ENCODE assay signal across 9 cellular contexts in genomic region chr20:4091332-4092135, GRCh38. TPM values are rescaled to one million over a fixed set of nuclear protein-coding genes. Genes with fewer than 3 reads are reported as not detected.
A peak's percentile ranks its signal among the peaks of the same experiment; 100 is the strongest.
DNase-seq lines count a peak whose midpoint lies in the region; ATAC-seq and TF ChIP-seq lines count a peak whose summit lies in the region.
"Had no signal": no experiment of that assay in that cellular context is flagged by ENCODE, and none has a peak within 500 bp of the region (broad histone marks: within the 10 kb centered on the region; RNA-seq: fewer than 3 reads in every experiment).

No MANE protein-coding gene starts in this region.

- no peaks in the 10 kb centered on the region for H3K9me2 ChIP-seq in hepatocyte (replicated peaks; ENCODE audit: insufficient read depth)

- H3K4me1 ChIP-seq in BE2C (no peaks in the 10 kb centered on the region), RWPE2 (ENCODE audit: insufficient read depth, poor library complexity, severe bottlenecking) (no peaks in the 10 kb centered on the region), ascending aorta (peaks cover 0 to 14% of the 10 kb centered on the region in 2 donors), hepatocyte (ENCODE audit: insufficient read depth) (peaks cover 3% of the 10 kb centered on the region)
- H3K4me1 ChIP-seq: vagina had no signal

- peak overlapping the region; percentile 61 for H3K4me2 ChIP-seq in hepatocyte

- H3K27me3 ChIP-seq in BE2C (no peaks in the 10 kb centered on the region), H7 (ENCODE audit: control insufficient read depth, insufficient read depth, low read length) (no peaks in the 10 kb centered on the region), RWPE2 (ENCODE audit: insufficient read depth, poor library complexity, severe bottlenecking) (no peaks in the 10 kb centered on the region), ascending aorta (no peaks in the 10 kb centered on the region), hepatocyte (no peaks in the 10 kb centered on the region)
- H3K27me3 ChIP-seq: vagina had no signal

- H3K27ac ChIP-seq in RWPE2 (ENCODE audit: poor library complexity, severe bottlenecking): no peak overlapping the region
- H3K27ac ChIP-seq in ascending aorta: peak overlapping the region; percentile 57 to 82
- peak overlapping the region; percentile 46 for H3K27ac ChIP-seq in hepatocyte
- H3K27ac ChIP-seq: vagina had no signal

- intact Hi-C loops in ascending aorta (cut with DNase I): loop anchor here (5.0 kb wide), 1 partner anchor 164 kb away; no protein-coding TSS in a partner anchor

- H3K36me3 ChIP-seq in BE2C (no peaks in the 10 kb centered on the region), H7 (replicated peaks; ENCODE audit: control insufficient read depth, insufficient read depth, low read length) (no peaks in the 10 kb centered on the region), RWPE2 (ENCODE audit: low read depth) (no peaks in the 10 kb centered on the region), ascending aorta (no peaks in the 10 kb centered on the region), hepatocyte (replicated peaks; ENCODE audit: insufficient read depth, low read depth) (no peaks in the 10 kb centered on the region)
- H3K36me3 ChIP-seq: vagina had no signal

- H3K9me3 ChIP-seq in BE2C (peaks cover 2% of the 10 kb centered on the region; the same call in 1 of the 2 replicates), RWPE2 (ENCODE audit: severe bottlenecking) (peaks cover 4% of the 10 kb centered on the region), ascending aorta (no peaks in the 10 kb centered on the region), hepatocyte (ENCODE audit: low read depth) (no peaks in the 10 kb centered on the region)

- WGBS in hepatocyte (ENCODE audit: low lambda C conversion rate, missing lambda C conversion rate): 44% methylated on average over 18 of the region's 21 CpGs

- peak; percentile 79 for TF ChIP-seq CTCF in BE2C (IDR thresholded peaks at IDR 0.05; ENCODE audit: low read depth, low read length)
- peak; percentile 83 for TF ChIP-seq CTCF in RWPE2 (IDR thresholded peaks at IDR 0.05; ENCODE audit: poor library complexity, severe bottlenecking)
- TF ChIP-seq CTCF in ascending aorta (IDR thresholded peaks at IDR 0.05): peak; percentile 56 to 81 (median 77)
- TF ChIP-seq CTCF in hepatocyte (IDR thresholded peaks at IDR 0.05; ENCODE audit: poor library complexity): peak; percentile 68

- H3K4me3 ChIP-seq in BE2C (ENCODE audit: low read depth, low read length) (no peak overlapping the region), H7 (ENCODE audit: insufficient read depth, low read depth, low read length) (no peak overlapping the region), RWPE2 (ENCODE audit: severe bottlenecking) (no peak overlapping the region), ascending aorta (no peak overlapping the region), hepatocyte (no peak overlapping the region)
- H3K4me3 ChIP-seq: vagina had no signal

- ATAC-seq in RWPE2 (ENCODE audit: low read depth): peak; percentile 40; the same call in 2 of the 3 replicates
- ATAC-seq in GM21367 (IDR thresholded peaks at IDR 0.05; ENCODE audit: unreplicated experiment): no peak

- no peak overlapping the region for H2AFZ ChIP-seq in hepatocyte

- peak; percentile 66 for DNase-seq in BE2C
- peak; percentile 86 for DNase-seq in H7
- DNase-seq in RWPE2 (ENCODE audit: low spot score): no peak
- DNase-seq in ascending aorta (ENCODE audit: low spot score in 2 of 2): peak in 1 of 2 donors; percentile 81
- peak; percentile 74 for DNase-seq in hepatocyte (ENCODE audit: low spot score)
- peak; percentile 36 to 45 for DNase-seq in stimulated activated CD4-positive, alpha-beta T cell treated with anti-CD3 and anti-CD28 coated beads, Interleukin-4, amount 100 ng/mL, for 48 hours (ENCODE audit: low read depth in 2 of 2)
- DNase-seq in middle frontal gyrus (ENCODE audit: extremely low spot score, low spot score): no peak

- no peaks in the 10 kb centered on the region for H3K79me2 ChIP-seq in hepatocyte

- no peaks in the 10 kb centered on the region for H4K20me1 ChIP-seq in hepatocyte (ENCODE audit: insufficient read depth, poor library complexity, severe bottlenecking)

RNA-seq across cellular contexts. Expression of gene SMOX, which starts 57.1 kb away (rescaled TPM):
- polyA plus RNA-seq in BE2C (2012; ENCODE audit: insufficient read depth, insufficient read length, low read depth): 3.3 TPM
- total RNA-seq in H7 (2014; rRNA removed; shearing (Covaris generic)): 12.5 and 13.8 TPM in 2 replicates
- total RNA-seq in ascending aorta (4.9 TPM), hepatocyte (14.5 and 25.8 TPM in 2 replicates)
- polyA plus RNA-seq in hepatocyte: 45.0 and 51.1 TPM in 2 replicates

Comparison
In these comparisons a context has a peak if more than half of its experiments do, and no peak if none do; other contexts are left out.
1. DNase-seq: peak in BE2C (single experiment), H7 (single experiment), hepatocyte (single experiment) and stimulated activated CD4-positive, alpha-beta T cell treated with anti-CD3 and anti-CD28 coated beads, Interleukin-4, amount 100 ng/mL, for 48 hours (2 of 2); none in RWPE2 (single experiment) and middle frontal gyrus (single experiment).
2. Peak in every context shown above with its lines, with median percentiles within 50 percentile points of each other: CTCF ChIP-seq.